19 cellular contexts compared by ENCODE assay signal in the genomic region with DNA sequence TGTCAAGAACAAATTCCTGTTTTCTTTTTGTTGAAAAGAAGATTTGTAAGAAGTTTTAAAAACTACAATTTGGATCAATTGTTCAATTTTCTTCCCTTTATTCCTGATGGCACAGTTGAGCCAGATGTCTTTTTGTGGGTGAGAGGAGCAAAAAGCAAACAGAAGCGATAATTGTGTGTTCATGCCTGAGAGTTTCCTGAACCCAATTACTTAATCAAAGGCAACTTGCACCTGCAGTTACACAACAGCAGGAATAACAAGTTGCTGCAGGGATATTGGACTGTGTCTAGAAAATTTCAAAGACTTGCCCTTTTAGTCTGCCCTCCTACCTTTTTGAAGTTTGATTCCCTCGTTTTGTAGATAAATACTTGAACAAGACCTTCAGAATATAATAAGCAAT.
A peak's percentile ranks its signal among the peaks of the same experiment; 100 is the strongest.
DNase-seq lines count a peak whose midpoint lies in the region; ATAC-seq and TF ChIP-seq lines count a peak whose summit lies in the region.
"Had no signal": no experiment of that assay in that cellular context is flagged by ENCODE, and none has a peak within 500 bp of the region (broad histone marks: within the 10 kb centered on the region; RNA-seq: fewer than 3 reads in every experiment).

No MANE protein-coding gene starts in this region.

- TF ChIP-seq CTCF in VCaP (conservative IDR thresholded peaks at IDR 0.05), result no peak

- ATAC-seq in GM19452 (IDR thresholded peaks at IDR 0.05; ENCODE audit: unreplicated experiment) (no peak), esophagus mucosa (no peak)
- ATAC-seq: heart right ventricle had no signal

- DNase-seq in DMS79 (lab: John Stamatoyannopoulos, UW) (peak; percentile 31), NCI-H146 treated with DMSO at 0.1 percent for 48 hours (lab: John Stamatoyannopoulos, UW; ENCODE audit: unreplicated experiment) (peak; percentile 100), NCI-H2227 (lab: John Stamatoyannopoulos, UW; ENCODE audit: unreplicated experiment) (peak; percentile 62), midbrain (lab: John Stamatoyannopoulos, UW) (no peak), DMS114 treated with DMSO at 0.1 percent for 48 hours (lab: John Stamatoyannopoulos, UW; ENCODE audit: unreplicated experiment) (no peak)
- DNase-seq: activated CD4-positive, alpha-beta T cell treated with anti-CD3 and anti-CD28 coated beads, Interleukin-2, amount 50 U/mL, for 4 hours; activated CD8-positive, alpha-beta memory T cell treated with anti-CD3 and anti-CD28 coated beads, Interleukin-2, amount 50 U/mL, for 48 hours; activated effector memory CD4-positive, alpha-beta T cell treated with Interleukin-2 at 50 U/mL for 16 hours; brain microvascular endothelial cell; heart right ventricle; immature natural killer cell; NCI-H526; stomach had no signal

- peak overlapping the region; percentile 33 for H3K27ac ChIP-seq in VCaP
- H3K27ac ChIP-seq: brain microvascular endothelial cell, coronary artery, heart right ventricle, neutrophil, SJCRH30, stomach had no signal

Comparison
In these comparisons a context has a peak if more than half of its experiments do, and no peak if none do; other contexts are left out.
1. DNase-seq: peak in DMS79 (single experiment), NCI-H146 treated with DMSO at 0.1 percent for 48 hours (single experiment) and NCI-H2227 (single experiment); none in midbrain (single experiment) and DMS114 treated with DMSO at 0.1 percent for 48 hours (single experiment).